Comparison of ENCODE assay signal across 8 cellular contexts in the genomic region with DNA sequence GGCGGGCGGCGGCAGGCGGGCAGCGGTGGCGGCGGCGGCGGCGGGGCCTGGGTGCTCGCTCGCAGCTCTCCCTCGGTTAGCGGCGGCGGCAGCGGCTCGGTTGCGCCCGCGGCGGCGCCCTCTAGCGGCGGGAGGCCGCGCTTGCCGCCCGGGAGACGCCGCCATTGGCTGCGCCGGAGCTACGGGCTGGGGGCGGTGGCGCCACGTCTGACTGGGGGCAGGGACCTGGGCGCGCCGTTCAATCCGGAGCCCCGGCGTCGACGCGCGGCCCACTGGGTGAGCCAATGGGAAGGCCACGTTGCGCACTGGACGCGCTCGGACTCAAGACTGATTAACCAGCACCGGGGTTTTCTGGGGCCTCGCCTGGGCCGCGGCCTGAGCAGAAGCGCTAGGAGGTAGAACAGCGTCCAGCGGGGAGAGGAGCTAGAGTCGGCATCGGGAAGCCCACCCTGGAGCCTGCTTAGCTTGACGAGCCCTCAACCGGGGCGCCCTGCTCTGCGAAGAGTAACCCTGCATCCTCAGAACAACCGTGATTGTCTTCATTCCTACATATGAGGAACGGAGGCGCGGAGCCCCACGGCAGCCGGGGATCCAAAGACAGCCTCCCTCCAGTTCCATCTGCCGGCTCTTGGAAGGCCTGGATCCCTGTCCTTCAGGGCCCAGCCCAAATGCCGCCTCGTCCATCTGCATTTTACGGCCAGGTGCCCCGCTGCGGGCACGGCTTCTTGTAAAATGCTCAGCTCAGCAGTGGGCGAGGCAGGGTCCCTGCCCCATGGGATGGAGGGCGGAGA. TPM values are rescaled to one million over a fixed set of nuclear protein-coding genes. Genes with fewer than 3 reads are reported as not detected.
DNase-seq lines count a peak whose midpoint lies in the region; ATAC-seq and TF ChIP-seq lines count a peak whose summit lies in the region.

A gene with protein sequence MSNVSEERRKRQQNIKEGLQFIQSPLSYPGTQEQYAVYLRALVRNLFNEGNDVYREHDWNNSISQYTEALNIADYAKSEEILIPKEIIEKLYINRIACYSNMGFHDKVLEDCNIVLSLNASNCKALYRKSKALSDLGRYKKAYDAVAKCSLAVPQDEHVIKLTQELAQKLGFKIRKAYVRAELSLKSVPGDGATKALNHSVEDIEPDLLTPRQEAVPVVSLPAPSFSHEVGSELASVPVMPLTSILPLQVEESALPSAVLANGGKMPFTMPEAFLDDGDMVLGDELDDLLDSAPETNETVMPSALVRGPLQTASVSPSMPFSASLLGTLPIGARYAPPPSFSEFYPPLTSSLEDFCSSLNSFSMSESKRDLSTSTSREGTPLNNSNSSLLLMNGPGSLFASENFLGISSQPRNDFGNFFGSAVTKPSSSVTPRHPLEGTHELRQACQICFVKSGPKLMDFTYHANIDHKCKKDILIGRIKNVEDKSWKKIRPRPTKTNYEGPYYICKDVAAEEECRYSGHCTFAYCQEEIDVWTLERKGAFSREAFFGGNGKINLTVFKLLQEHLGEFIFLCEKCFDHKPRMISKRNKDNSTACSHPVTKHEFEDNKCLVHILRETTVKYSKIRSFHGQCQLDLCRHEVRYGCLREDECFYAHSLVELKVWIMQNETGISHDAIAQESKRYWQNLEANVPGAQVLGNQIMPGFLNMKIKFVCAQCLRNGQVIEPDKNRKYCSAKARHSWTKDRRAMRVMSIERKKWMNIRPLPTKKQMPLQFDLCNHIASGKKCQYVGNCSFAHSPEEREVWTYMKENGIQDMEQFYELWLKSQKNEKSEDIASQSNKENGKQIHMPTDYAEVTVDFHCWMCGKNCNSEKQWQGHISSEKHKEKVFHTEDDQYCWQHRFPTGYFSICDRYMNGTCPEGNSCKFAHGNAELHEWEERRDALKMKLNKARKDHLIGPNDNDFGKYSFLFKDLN (minus strand): TSS at position 93 of the 791 bp plus-strand sequence. CDS start 14,904 bp downstream, outside the sequence.

- H3K27me3 ChIP-seq in GM23248 (replicated peaks; ENCODE audit: insufficient read depth) (no peaks in the 10 kb centered on the region), fibroblast of lung (ENCODE audit: control insufficient read depth, insufficient read depth, low read length) (no peaks in the 10 kb centered on the region)

- H3K79me2 ChIP-seq in GM23248 (ENCODE audit: insufficient read depth) (peaks cover 67% of the 10 kb centered on the region), fibroblast of lung (ENCODE audit: control insufficient read depth, insufficient read depth, low read length) (peaks cover 61% of the 10 kb centered on the region)

- H3K4me1 ChIP-seq in GM23248 (ENCODE audit: insufficient read depth), result peaks cover 63% of the 10 kb centered on the region
- peaks cover 6% of the 10 kb centered on the region for H3K4me1 ChIP-seq in fibroblast of lung (ENCODE audit: control insufficient read depth, extremely low read depth, insufficient read depth, low read length)

- H3K4me1 Mint-ChIP-seq in naive thymus-derived CD8-positive, alpha-beta T cell, result peaks cover 40 to 78% (median 75%) of the 10 kb centered on the region in 4 donors

- DNase-seq in EH (ENCODE audit: low read depth), result peak; percentile 97
- DNase-seq in GM23248, result peak; percentile 100
- peak; percentile 95 for DNase-seq in LHCN-M2 (ENCODE audit: low read depth)
- DNase-seq in RPMI7951 (ENCODE audit: low read depth), result peak; percentile 95
- DNase-seq in activated T-helper 1 cell treated with anti-CD3 and anti-CD28 coated beads, Interleukin-2, amount 50 U/mL, for 16 hours (ENCODE audit: low read depth in 1 of 2, low spot score in 1 of 2), result peak; percentile 81 to 91
- peak; percentile 97 to 98 for DNase-seq in fibroblast of lung (ENCODE audit: low read depth in 2 of 2)
- DNase-seq in naive thymus-derived CD8-positive, alpha-beta T cell, result peak; percentile 88 to 95 (median 92)
- peak; percentile 88 to 94 (median 91) for DNase-seq in stimulated activated naive CD4-positive, alpha-beta T cell (lab: John Stamatoyannopoulos, UW)

- H3K9me3 ChIP-seq in GM23248 (ENCODE audit: low read depth) (no peaks in the 10 kb centered on the region), fibroblast of lung (ENCODE audit: control insufficient read depth, insufficient read depth, low read depth, low read length) (no peaks in the 10 kb centered on the region)

- peak within 1 kb of the TSS; percentile 94 to 100 (median 98) for H3K27ac Mint-ChIP-seq in naive thymus-derived CD8-positive, alpha-beta T cell

- peak within 1 kb of the TSS; percentile 98 for H3K9ac ChIP-seq in GM23248
- H3K9ac ChIP-seq in fibroblast of lung (ENCODE audit: insufficient read depth, low read length), result peak within 1 kb of the TSS; percentile 88

- H3K27ac ChIP-seq in GM23248, result peak within 1 kb of the TSS; percentile 97
- peak within 1 kb of the TSS; percentile 97 for H3K27ac ChIP-seq in fibroblast of lung (ENCODE audit: insufficient read depth, low read length)

- POLR2A ChIA-PET in naive thymus-derived CD8-positive, alpha-beta T cell (lab: Charles Lee), result interaction anchor here (0.6 to 4.3 kb wide), 19 partner anchors 10 to 572 kb away, joined by 3 to 60 read pairs (median 5); a partner anchor contains a TSS

- H3K4me3 ChIP-seq in GM23248 (peak within 1 kb of the TSS; percentile 85), fibroblast of lung (replicated peaks in 1 of 4; ENCODE audit: control extremely low read depth in 1 of 4, insufficient read depth in 1 of 4, low read depth in 3 of 4, low read length in 4 of 4) (peak within 1 kb of the TSS; percentile 80 to 99 (median 87))

- H3K4me3 Mint-ChIP-seq in naive thymus-derived CD8-positive, alpha-beta T cell, result peak within 1 kb of the TSS; percentile 92 to 98 (median 95)

- 0 to 1% methylated on average over 44 to 53 of the region's 80 CpGs for WGBS in GM23248 (ENCODE audit: low coverage in 1 of 2, low lambda C conversion rate in 2 of 2, missing lambda C conversion rate in 2 of 2), 2 experiments

- 0 out of 2 replicates have a peak, but pooled peaks cover 5% of the 10 kb centered on the region for H4K20me1 ChIP-seq in GM23248 (ENCODE audit: insufficient read depth)
- H4K20me1 ChIP-seq in fibroblast of lung (ENCODE audit: control insufficient read depth, extremely low read depth, insufficient read depth, low read length), result no peaks in the 10 kb centered on the region

- H3K36me3 ChIP-seq in GM23248 (ENCODE audit: low read depth) (no peaks in the 10 kb centered on the region; the same call in 1 of the 2 replicates), fibroblast of lung (ENCODE audit: control insufficient read depth, insufficient read depth, low read length) (no peaks in the 10 kb centered on the region)

- H3K4me2 ChIP-seq in GM23248 (ENCODE audit: unreplicated experiment), result peak within 1 kb of the TSS; percentile 91
- peak within 1 kb of the TSS; percentile 99 for H3K4me2 ChIP-seq in fibroblast of lung (ENCODE audit: extremely low read depth, insufficient read depth, low read length)

- peak; percentile 17 to 22 for TF ChIP-seq CTCF in fibroblast of lung (conservative IDR thresholded peaks at IDR 0.05 in 1 of 2, IDR thresholded peaks at IDR 0.05 in 1 of 2; ENCODE audit: low read depth in 1 of 2, low read length in 2 of 2)

- peak; percentile 94 to 97 for ATAC-seq in naive thymus-derived CD8-positive, alpha-beta T cell

- H3F3A ChIP-seq in GM23248 (ENCODE audit: insufficient read depth), result peaks cover 62% of the 10 kb centered on the region

- H3K9me2 ChIP-seq in GM23248 (ENCODE audit: insufficient read depth), result no peaks in the 10 kb centered on the region; the same call in 1 of the 2 replicates

- H2AFZ ChIP-seq in GM23248 (peak within 1 kb of the TSS; percentile 81), fibroblast of lung (ENCODE audit: low read length) (peak within 1 kb of the TSS; percentile 80)

- no peaks in the 10 kb centered on the region for H3K27me3 Mint-ChIP-seq in naive thymus-derived CD8-positive, alpha-beta T cell

- H3K9me3 Mint-ChIP-seq in naive thymus-derived CD8-positive, alpha-beta T cell, result no peaks in the 10 kb centered on the region

- in situ Hi-C loops in GM23248 (cut with MboI), result no loop called here

- peaks cover 0 to 7% (median 0%) of the 10 kb centered on the region in 3 donors for H3K36me3 Mint-ChIP-seq in naive thymus-derived CD8-positive, alpha-beta T cell

RNA-seq across cellular contexts. Expression of the gene that starts here (rescaled TPM):
- 30.7 and 33.6 TPM in 2 replicates for total RNA-seq in GM23248 (2014; rRNA removed; shearing (Covaris generic))
- polyA plus RNA-seq in GM23248 (2016; fragmentation: Nextera tagmentation; extraction: Ambion mirVana) (48.0 and 49.7 TPM in 2 replicates), fibroblast of lung (48.9 and 60.4 TPM in 2 replicates)
- total RNA-seq in LHCN-M2 (2014; rRNA removed) (26.5 and 42.4 TPM in 2 replicates), fibroblast of lung (37.5 and 52.8 TPM in 2 replicates)
- polyA plus RNA-seq in LHCN-M2 (2012), result 21.4 TPM
- 22.1 and 32.4 TPM in 2 replicates for total RNA-seq in RPMI7951 (2014; rRNA removed; shearing (Covaris generic))
- polyA plus RNA-seq in fibroblast of lung (2012), result 35.6 and 39.9 TPM in 2 replicates
- polyA minus RNA-seq in fibroblast of lung (ENCODE audit: low replicate concordance), result 21.8 and 27.5 TPM in 2 replicates
- total RNA-seq in naive thymus-derived CD8-positive, alpha-beta T cell, result 10 to 100 TPM; 71.0 to 72.2 TPM
- 10 to 100 TPM; 29.7 to 35.1 (median 32.3) TPM for polyA plus RNA-seq in naive thymus-derived CD8-positive, alpha-beta T cell

Comparison
In these comparisons a context has a peak if more than half of its experiments do, and no peak if none do; other contexts are left out.
1. Peak in every context shown above with its lines: DNase-seq, ATAC-seq, H3K4me3 ChIP-seq and H3K27ac ChIP-seq.